Comparison of ENCODE assay signal across 2 cellular contexts in genomic region chr12:112096070-112096469, GRCh38.
A peak's percentile ranks its signal among the peaks of the same experiment; 100 is the strongest.
TF ChIP-seq lines count a peak whose summit lies in the region.

No MANE protein-coding gene starts in this region.

TF ChIP-seq in A549, 52 proteins besides CTCF, POLR2A, EP300 and RAD21 (continued from another document):
- TF ChIP-seq HMGXB4 (CRISPR knock-in tag; IDR thresholded peaks at IDR 0.05; ENCODE audit: borderline replicate concordance) (no peak), HEYL (CRISPR knock-in tag; IDR thresholded peaks at IDR 0.05) (no peak), E2F6 (IDR thresholded peaks at IDR 0.05; ENCODE audit: borderline replicate concordance, low read depth) (no peak), ZFP36 (IDR thresholded peaks at IDR 0.05; ENCODE audit: borderline replicate concordance, partially characterized antibody) (no peak), CBX2 (IDR thresholded peaks at IDR 0.05; ENCODE audit: borderline replicate concordance, low read depth) (no peak), ZNF302 (CRISPR knock-in tag; IDR thresholded peaks at IDR 0.05) (no peak), JUNB (IDR thresholded peaks at IDR 0.05) (no peak), RCOR1 (IDR thresholded peaks at IDR 0.05; ENCODE audit: low read depth, low read length) (no peak), HOXA7 (CRISPR knock-in tag; IDR thresholded peaks at IDR 0.05) (no peak)
- TF ChIP-seq, protein P1, sequence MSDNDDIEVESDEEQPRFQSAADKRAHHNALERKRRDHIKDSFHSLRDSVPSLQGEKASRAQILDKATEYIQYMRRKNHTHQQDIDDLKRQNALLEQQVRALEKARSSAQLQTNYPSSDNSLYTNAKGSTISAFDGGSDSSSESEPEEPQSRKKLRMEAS (IDR thresholded peaks at IDR 0.05), result no peak

TF ChIP-seq in K562, 482 proteins besides CTCF, POLR2A, EP300 and RAD21 (continued from another document):
- TF ChIP-seq, protein P2, sequence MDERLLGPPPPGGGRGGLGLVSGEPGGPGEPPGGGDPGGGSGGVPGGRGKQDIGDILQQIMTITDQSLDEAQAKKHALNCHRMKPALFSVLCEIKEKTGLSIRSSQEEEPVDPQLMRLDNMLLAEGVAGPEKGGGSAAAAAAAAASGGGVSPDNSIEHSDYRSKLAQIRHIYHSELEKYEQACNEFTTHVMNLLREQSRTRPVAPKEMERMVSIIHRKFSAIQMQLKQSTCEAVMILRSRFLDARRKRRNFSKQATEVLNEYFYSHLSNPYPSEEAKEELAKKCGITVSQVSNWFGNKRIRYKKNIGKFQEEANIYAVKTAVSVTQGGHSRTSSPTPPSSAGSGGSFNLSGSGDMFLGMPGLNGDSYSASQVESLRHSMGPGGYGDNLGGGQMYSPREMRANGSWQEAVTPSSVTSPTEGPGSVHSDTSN (CRISPR knock-in tag; IDR thresholded peaks at IDR 0.05; ENCODE audit: low read depth), result no peak
- TF ChIP-seq, protein P2 (tag; conservative IDR thresholded peaks at IDR 0.05; ENCODE audit: low read depth), result peak; percentile 8; the same call in 1 of the 2 replicates
- TF ChIP-seq PURB (CRISPR knock-in tag; IDR thresholded peaks at IDR 0.05; ENCODE audit: low read depth) (no peak), MYNN (IDR thresholded peaks at IDR 0.05) (no peak), MYNN (CRISPR knock-in tag; IDR thresholded peaks at IDR 0.05) (no peak), SMARCA4 (IDR thresholded peaks at IDR 0.05) (no peak), MEIS2 (IDR thresholded peaks at IDR 0.05; ENCODE audit: partially characterized antibody) (peak; percentile 23), CAMTA2 (CRISPR knock-in tag; conservative IDR thresholded peaks at IDR 0.05) (no peak)
